Comparison of ENCODE assay signal across 2 cellular contexts in the genomic region with DNA sequence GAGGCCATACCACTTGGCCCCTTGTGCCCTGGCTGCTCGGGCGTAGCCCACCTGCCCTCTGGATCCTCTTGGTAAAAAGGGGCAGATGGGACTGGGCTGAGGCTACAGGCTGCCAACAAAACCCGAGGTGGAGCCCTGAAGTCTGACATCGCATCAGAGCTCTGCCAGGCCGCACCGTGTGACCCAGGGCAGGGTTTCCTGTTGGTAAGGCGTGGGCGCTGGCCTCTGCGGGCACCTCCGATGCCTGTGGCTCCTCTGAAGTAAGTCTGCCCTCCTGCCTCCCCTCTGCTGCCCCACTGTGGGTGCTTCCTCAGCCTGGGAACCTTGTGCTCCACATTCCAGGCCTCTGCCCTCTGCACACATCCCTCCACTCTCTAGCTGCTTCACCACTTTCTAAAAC.
TF ChIP-seq lines count a peak whose summit lies in the region.

No MANE protein-coding gene starts in this region.

TF ChIP-seq in IMR-90, 13 proteins besides CTCF, POLR2A, EP300 and RAD21:
- TF ChIP-seq, protein P1, sequence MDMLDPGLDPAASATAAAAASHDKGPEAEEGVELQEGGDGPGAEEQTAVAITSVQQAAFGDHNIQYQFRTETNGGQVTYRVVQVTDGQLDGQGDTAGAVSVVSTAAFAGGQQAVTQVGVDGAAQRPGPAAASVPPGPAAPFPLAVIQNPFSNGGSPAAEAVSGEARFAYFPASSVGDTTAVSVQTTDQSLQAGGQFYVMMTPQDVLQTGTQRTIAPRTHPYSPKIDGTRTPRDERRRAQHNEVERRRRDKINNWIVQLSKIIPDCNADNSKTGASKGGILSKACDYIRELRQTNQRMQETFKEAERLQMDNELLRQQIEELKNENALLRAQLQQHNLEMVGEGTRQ (IDR thresholded peaks at IDR 0.05; ENCODE audit: low read depth, low read length), result no peak
- no peak for TF ChIP-seq MAZ (IDR thresholded peaks at IDR 0.05; ENCODE audit: borderline replicate concordance, low read depth, low read length)
- TF ChIP-seq, protein P2, sequence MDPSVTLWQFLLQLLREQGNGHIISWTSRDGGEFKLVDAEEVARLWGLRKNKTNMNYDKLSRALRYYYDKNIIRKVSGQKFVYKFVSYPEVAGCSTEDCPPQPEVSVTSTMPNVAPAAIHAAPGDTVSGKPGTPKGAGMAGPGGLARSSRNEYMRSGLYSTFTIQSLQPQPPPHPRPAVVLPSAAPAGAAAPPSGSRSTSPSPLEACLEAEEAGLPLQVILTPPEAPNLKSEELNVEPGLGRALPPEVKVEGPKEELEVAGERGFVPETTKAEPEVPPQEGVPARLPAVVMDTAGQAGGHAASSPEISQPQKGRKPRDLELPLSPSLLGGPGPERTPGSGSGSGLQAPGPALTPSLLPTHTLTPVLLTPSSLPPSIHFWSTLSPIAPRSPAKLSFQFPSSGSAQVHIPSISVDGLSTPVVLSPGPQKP (IDR thresholded peaks at IDR 0.05; ENCODE audit: borderline replicate concordance, low read depth, low read length), result no peak
- TF ChIP-seq MAFK (IDR thresholded peaks at IDR 0.05; ENCODE audit: low read depth, low read length), result no peak
- TF ChIP-seq RCOR1 (IDR thresholded peaks at IDR 0.05; ENCODE audit: insufficient replicate concordance, low read length), result no peak
- no peak for TF ChIP-seq SMC3 (IDR thresholded peaks at IDR 0.05; ENCODE audit: low read depth, low read length)
- TF ChIP-seq CHD1 (IDR thresholded peaks at IDR 0.05; ENCODE audit: low read depth, low read length), result no peak
- no peak for TF ChIP-seq CEBPB (IDR thresholded peaks at IDR 0.05; ENCODE audit: low read depth, low read length)
- no peak for TF ChIP-seq RFX5 (IDR thresholded peaks at IDR 0.05; ENCODE audit: low read depth, low read length)
- no peak for TF ChIP-seq BHLHE40 (IDR thresholded peaks at IDR 0.05; ENCODE audit: low read depth, low read length)
- TF ChIP-seq NFE2L2 (IDR thresholded peaks at IDR 0.05; ENCODE audit: low read depth, low read length), result no peak
- TF ChIP-seq MXI1 (IDR thresholded peaks at IDR 0.05; ENCODE audit: borderline replicate concordance, low read depth, low read length), result no peak
- TF ChIP-seq FOS (IDR thresholded peaks at IDR 0.05; ENCODE audit: low read depth, low read length), result no peak

TF ChIP-seq in H1, 55 proteins besides CTCF, POLR2A, EP300 and RAD21:
- TF ChIP-seq RBBP5 (IDR thresholded peaks at IDR 0.05; ENCODE audit: borderline replicate concordance, low read depth, low read length) (no peak), PHF8 (conservative IDR thresholded peaks at IDR 0.05; ENCODE audit: low read depth, low read length) (no peak), NANOG (IDR thresholded peaks at IDR 0.05; ENCODE audit: insufficient read depth, low read depth, low read length, poor library complexity, severe bottlenecking) (no peak), RFX5 (IDR thresholded peaks at IDR 0.05; ENCODE audit: borderline replicate concordance, low read depth, low read length) (no peak), CBX5 (IDR thresholded peaks at IDR 0.05; ENCODE audit: low read depth, low read length) (no peak), SP1 (IDR thresholded peaks at IDR 0.05; ENCODE audit: low read depth, low read length) (no peak), CBX8 (IDR thresholded peaks at IDR 0.05; ENCODE audit: borderline replicate concordance, low read depth, low read length) (no peak), POU5F1 (IDR thresholded peaks at IDR 0.05; ENCODE audit: low read depth, low read length) (no peak)
